Comparison of ENCODE assay signal across 10 cellular contexts in the genomic region with DNA sequence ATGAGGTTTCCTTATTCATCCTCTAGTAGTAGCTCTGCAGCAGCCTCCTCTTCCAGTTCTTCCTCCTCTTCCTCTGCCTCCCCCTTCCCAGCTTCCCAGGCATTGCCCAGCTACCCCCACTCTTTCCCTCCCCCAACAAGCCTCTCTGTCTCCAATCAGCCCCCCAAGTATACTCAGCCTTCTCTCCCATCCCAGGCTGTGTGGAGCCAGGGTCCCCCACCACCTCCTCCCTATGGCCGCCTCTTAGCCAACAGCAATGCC.
A peak's percentile ranks its signal among the peaks of the same experiment; 100 is the strongest.
DNase-seq lines count a peak whose midpoint lies in the region; ATAC-seq and TF ChIP-seq lines count a peak whose summit lies in the region.
"Had no signal": no experiment of that assay in that cellular context is flagged by ENCODE, and none has a peak within 500 bp of the region (broad histone marks: within the 10 kb centered on the region; RNA-seq: fewer than 3 reads in every experiment).

No MANE protein-coding gene starts in this region.

- peaks cover 37% of the 10 kb centered on the region for H3K36me3 Mint-ChIP-seq in T-helper 1 cell treated with Interleukin-12 subunit alpha and Interleukin-12 subunit beta and Interleukin-4 antibody, amounts not matched to agents 30 μg/mL and 1 μg/mL, for 36 hours (ENCODE audit: low read depth)

- no peak overlapping the region for H2AFZ ChIP-seq in MM.1S (ENCODE audit: low read length)

- TF ChIP-seq CTCF in MM.1S (IDR thresholded peaks at IDR 0.05; ENCODE audit: low read length) (no peak), coronary artery (IDR thresholded peaks at IDR 0.05) (no peak)

- H3F3A ChIP-seq in MM.1S (ENCODE audit: insufficient read depth, low read length) = peaks cover 7% of the 10 kb centered on the region; the same call in 1 of the 2 replicates

- no peaks in the 10 kb centered on the region for H3K27me3 Mint-ChIP-seq in T-helper 1 cell treated with Interleukin-12 subunit alpha and Interleukin-12 subunit beta and Interleukin-4 antibody, amounts not matched to agents 30 μg/mL and 1 μg/mL, for 36 hours (ENCODE audit: low read depth)

- H3K4me1 ChIP-seq in MM.1S (ENCODE audit: low read length) = peaks cover 8% of the 10 kb centered on the region; the same call in 1 of the 2 replicates

- peaks cover 36% of the 10 kb centered on the region for H3K4me1 Mint-ChIP-seq in T-helper 1 cell treated with Interleukin-12 subunit alpha and Interleukin-12 subunit beta and Interleukin-4 antibody, amounts not matched to agents 30 μg/mL and 1 μg/mL, for 36 hours (ENCODE audit: low read depth)

- no peaks in the 10 kb centered on the region for H3K9me2 ChIP-seq in MM.1S (replicated peaks; ENCODE audit: insufficient read depth, low read length)

- H3K9me3 Mint-ChIP-seq in T-helper 1 cell treated with Interleukin-12 subunit alpha and Interleukin-12 subunit beta and Interleukin-4 antibody, amounts not matched to agents 30 μg/mL and 1 μg/mL, for 36 hours = no peaks in the 10 kb centered on the region

- H3K27ac ChIP-seq in MM.1S (ENCODE audit: low read length) = peak overlapping the region; percentile 88; the same call in 1 of the 2 replicates
- H3K27ac ChIP-seq in coronary artery = peak overlapping the region; percentile 92 to 95
- H3K27ac ChIP-seq in skin epidermis = peak overlapping the region in 11 of 21 experiments; percentile 85 to 98 (median 94)

- no peaks in the 10 kb centered on the region for H3K36me3 ChIP-seq in MM.1S (replicated peaks; ENCODE audit: insufficient read depth, low read length)

- H3K4me3 ChIP-seq in MM.1S (ENCODE audit: low read length) = no peak overlapping the region
- H3K4me3 ChIP-seq in coronary artery = no peak overlapping the region
- no peak overlapping the region for H3K4me3 ChIP-seq in skin epidermis

- H3K79me2 ChIP-seq in MM.1S (ENCODE audit: low read length) = peaks cover 38% of the 10 kb centered on the region

- H3K9ac ChIP-seq in MM.1S (ENCODE audit: low read length) = no peak overlapping the region

- no peak for DNase-seq in T-helper 1 cell
- DNase-seq in MM.1S = no peak
- no peak for DNase-seq in coronary artery (ENCODE audit: low spot score)
- DNase-seq in SW 1271 (lab: John Stamatoyannopoulos, UW) = no peak
- DNase-seq in cerebellar nuclear complex (lab: John Stamatoyannopoulos, UW) = no peak
- DNase-seq: 8988T, GDM1 had no signal

- H3K4me2 ChIP-seq in MM.1S (ENCODE audit: low read depth, low read length) = peak overlapping the region; percentile 76; the same call in 1 of the 2 replicates

- no peak for ATAC-seq in GM21529 (IDR thresholded peaks at IDR 0.05; ENCODE audit: unreplicated experiment)

- no peaks in the 10 kb centered on the region for H4K20me1 ChIP-seq in MM.1S (ENCODE audit: insufficient read depth, low read length)

- no peaks in the 10 kb centered on the region for H3K27me3 ChIP-seq in MM.1S (replicated peaks; ENCODE audit: insufficient read depth, low read length)

- H3K27ac Mint-ChIP-seq in T-helper 1 cell treated with Interleukin-12 subunit alpha and Interleukin-12 subunit beta and Interleukin-4 antibody, amounts not matched to agents 30 μg/mL and 1 μg/mL, for 36 hours = peak overlapping the region; percentile 93

- peak overlapping the region; percentile 85 for H3K4me3 Mint-ChIP-seq in T-helper 1 cell treated with Interleukin-12 subunit alpha and Interleukin-12 subunit beta and Interleukin-4 antibody, amounts not matched to agents 30 μg/mL and 1 μg/mL, for 36 hours

- H3K9me3 ChIP-seq in MM.1S (replicated peaks; ENCODE audit: insufficient read depth, low read length) = no peaks in the 10 kb centered on the region
